Comparison of ENCODE assay signal across 26 cellular contexts in genomic region chr14:78946949-78947348, GRCh38.
"Had no signal": no experiment of that assay in that cellular context is flagged by ENCODE, and none has a peak within 500 bp of the region (broad histone marks: within the 10 kb centered on the region; RNA-seq: fewer than 3 reads in every experiment).

No MANE protein-coding gene starts in this region.

- H3K36me3 ChIP-seq: heart right ventricle, left ventricle myocardium inferior, neutrophil, right atrium auricular region, right lobe of liver, thyroid gland, transverse colon, upper lobe of left lung had no signal

- H3K9ac ChIP-seq: parathyroid adenoma had no signal

- H3K36me3 Mint-ChIP-seq: naive thymus-derived CD8-positive, alpha-beta T cell; stimulated activated memory B cell treated with anti-CD40 and anti-IgM and Interleukin-4, amounts not matched to agents 10 μg/mL and 1 μg/mL and 100 μg/mL, for 72 hours had no signal

- H3K4me2 ChIP-seq: hepatocyte, smooth muscle cell had no signal

- H3K27ac ChIP-seq: heart right ventricle, hepatocyte, left ventricle myocardium inferior, neutrophil, parathyroid adenoma, psoas muscle, right atrium auricular region, right lobe of liver, testis, thyroid gland, transverse colon, upper lobe of left lung had no signal

- DNase-seq: heart right ventricle; islet precursor cell; left ventricle myocardium inferior; naive thymus-derived CD8-positive, alpha-beta T cell; occipital lobe; psoas muscle; right lobe of liver; stimulated activated CD4-positive, alpha-beta T cell treated with anti-CD3 and anti-CD28 coated beads, Interleukin-1b, Interleukin-23, amount 100 ng/mL, for 48 hours; stimulated activated CD4-positive, alpha-beta T cell treated with anti-CD3 and anti-CD28 coated beads, Interleukin-2, amount 100 ng/mL, for 48 hours; stimulated activated CD4-positive, alpha-beta T cell treated with anti-CD3 and anti-CD28 coated beads, Interleukin-4, amount 100 ng/mL, for 4 hours; stimulated activated CD8-positive, alpha-beta memory T cell treated with anti-CD3 and anti-CD28 coated beads, Interleukin-4, amount 100 ng/mL, for 48 hours; stimulated activated naive CD4-positive, alpha-beta T cell treated with Interleukin-2 at 50 U/mL for 16 hours; stimulated activated naive CD8-positive, alpha-beta T cell treated with anti-CD3 and anti-CD28 coated beads, Interleukin-15, amount 100 ng/mL, for 72 hours; testis; thyroid gland; transverse colon; upper lobe of left lung had no signal

- H3K9me3 Mint-ChIP-seq: nephron; neural crest cell; stimulated activated memory B cell treated with anti-CD40 and anti-IgM and Interleukin-4, amounts not matched to agents 10 μg/mL and 1 μg/mL and 100 μg/mL, for 72 hours; stimulated activated naive CD8-positive, alpha-beta T cell treated with anti-CD3 and anti-CD28 coated beads, Interleukin-15, amount 100 ng/mL, for 72 hours had no signal

- H3K9me3 ChIP-seq: heart right ventricle, left ventricle myocardium inferior, neutrophil, psoas muscle, right atrium auricular region, right lobe of liver, testis, thyroid gland, transverse colon, upper lobe of left lung had no signal

- H3K4me3 Mint-ChIP-seq: naive thymus-derived CD8-positive, alpha-beta T cell; nephron; neural crest cell; stimulated activated memory B cell treated with anti-CD40 and anti-IgM and Interleukin-4, amounts not matched to agents 10 μg/mL and 1 μg/mL and 100 μg/mL, for 72 hours; stimulated activated naive CD8-positive, alpha-beta T cell treated with anti-CD3 and anti-CD28 coated beads, Interleukin-15, amount 100 ng/mL, for 72 hours had no signal

- H2AFZ ChIP-seq: hepatocyte, parathyroid adenoma had no signal

- H3K79me2 ChIP-seq: hepatocyte, parathyroid adenoma had no signal

- H3K4me1 Mint-ChIP-seq: naive thymus-derived CD8-positive, alpha-beta T cell; nephron; stimulated activated memory B cell treated with anti-CD40 and anti-IgM and Interleukin-4, amounts not matched to agents 10 μg/mL and 1 μg/mL and 100 μg/mL, for 72 hours; stimulated activated naive CD8-positive, alpha-beta T cell treated with anti-CD3 and anti-CD28 coated beads, Interleukin-15, amount 100 ng/mL, for 72 hours had no signal

- H3K4me3 ChIP-seq: heart right ventricle, hepatocyte, left ventricle myocardium inferior, lung, psoas muscle, right atrium auricular region, right lobe of liver, smooth muscle cell, testis, thyroid gland, transverse colon, upper lobe of left lung had no signal

- H3K27me3 ChIP-seq: right atrium auricular region, right lobe of liver, testis, thyroid gland, transverse colon, upper lobe of left lung had no signal

- H3K27ac Mint-ChIP-seq: naive thymus-derived CD8-positive, alpha-beta T cell; nephron; stimulated activated memory B cell treated with anti-CD40 and anti-IgM and Interleukin-4, amounts not matched to agents 10 μg/mL and 1 μg/mL and 100 μg/mL, for 72 hours; stimulated activated naive CD8-positive, alpha-beta T cell treated with anti-CD3 and anti-CD28 coated beads, Interleukin-15, amount 100 ng/mL, for 72 hours had no signal

- H3K4me1 ChIP-seq: heart right ventricle, left ventricle myocardium inferior, parathyroid adenoma, psoas muscle, right atrium auricular region, right lobe of liver, testis, thyroid gland, transverse colon, upper lobe of left lung had no signal
